18 cellular contexts compared by ENCODE assay signal in genomic region chr10:12509794-12510100, GRCh38.
DNase-seq lines count a peak whose midpoint lies in the region; ATAC-seq and TF ChIP-seq lines count a peak whose summit lies in the region.
"Had no signal": no experiment of that assay in that cellular context is flagged by ENCODE, and none has a peak within 500 bp of the region (broad histone marks: within the 10 kb centered on the region; RNA-seq: fewer than 3 reads in every experiment).

No MANE protein-coding gene starts in this region.

- peak; percentile 37 for ATAC-seq in activated CD8-positive, alpha-beta T cell treated with anti-CD3 and anti-CD28 coated beads for 36 hours
- no peak for ATAC-seq in activated CD8-positive, alpha-beta T cell treated with anti-CD3 and anti-CD28 coated beads, Interleukin-2, amount 10 ng/mL, durations not matched to agents 7 days and 5 days
- no peak for ATAC-seq in CD8-positive, alpha-beta T cell
- no peak for ATAC-seq in naive thymus-derived CD4-positive, alpha-beta T cell
- ATAC-seq: K562 had no signal

- TF ChIP-seq CTCF in activated CD8-positive, alpha-beta T cell treated with anti-CD3 and anti-CD28 coated beads for 36 hours (IDR thresholded peaks at IDR 0.05), result no peak
- no peak for TF ChIP-seq CTCF in CD8-positive, alpha-beta T cell (IDR thresholded peaks at IDR 0.05)
- no peak for TF ChIP-seq CTCF in colonic mucosa (IDR thresholded peaks at IDR 0.05)

- H3K4me3 Mint-ChIP-seq in activated CD8-positive, alpha-beta T cell treated with anti-CD3 and anti-CD28 coated beads for 36 hours, result no peak overlapping the region
- no peak overlapping the region for H3K4me3 Mint-ChIP-seq in activated CD8-positive, alpha-beta T cell treated with anti-CD3 and anti-CD28 coated beads, Interleukin-2, amount 10 ng/mL, durations not matched to agents 7 days and 5 days
- H3K4me3 Mint-ChIP-seq in CD8-positive, alpha-beta T cell, result no peak overlapping the region
- peak overlapping the region in 4 of 10 donors; percentile 21 to 47 (median 34) for H3K4me3 Mint-ChIP-seq in naive thymus-derived CD4-positive, alpha-beta T cell

- H3K27ac Mint-ChIP-seq in activated CD8-positive, alpha-beta T cell treated with anti-CD3 and anti-CD28 coated beads for 36 hours, result no peak overlapping the region
- no peak overlapping the region for H3K27ac Mint-ChIP-seq in activated CD8-positive, alpha-beta T cell treated with anti-CD3 and anti-CD28 coated beads, Interleukin-2, amount 10 ng/mL, durations not matched to agents 7 days and 5 days
- peak overlapping the region; percentile 27 for H3K27ac Mint-ChIP-seq in CD8-positive, alpha-beta T cell
- H3K27ac Mint-ChIP-seq in naive thymus-derived CD4-positive, alpha-beta T cell, result peak overlapping the region in 6 of 9 donors; percentile 8 to 74 (median 60)

- H3K27me3 Mint-ChIP-seq in activated CD8-positive, alpha-beta T cell treated with anti-CD3 and anti-CD28 coated beads for 36 hours, result no peaks in the 10 kb centered on the region
- H3K27me3 Mint-ChIP-seq in activated CD8-positive, alpha-beta T cell treated with anti-CD3 and anti-CD28 coated beads, Interleukin-2, amount 10 ng/mL, durations not matched to agents 7 days and 5 days (ENCODE audit: low read depth), result peaks cover 7% of the 10 kb centered on the region
- no peaks in the 10 kb centered on the region for H3K27me3 Mint-ChIP-seq in CD8-positive, alpha-beta T cell (ENCODE audit: low read depth)
- H3K27me3 Mint-ChIP-seq in naive thymus-derived CD4-positive, alpha-beta T cell, result no peaks in the 10 kb centered on the region

- no peaks in the 10 kb centered on the region for H3K9me3 Mint-ChIP-seq in activated CD8-positive, alpha-beta T cell treated with anti-CD3 and anti-CD28 coated beads for 36 hours
- no peaks in the 10 kb centered on the region for H3K9me3 Mint-ChIP-seq in activated CD8-positive, alpha-beta T cell treated with anti-CD3 and anti-CD28 coated beads, Interleukin-2, amount 10 ng/mL, durations not matched to agents 7 days and 5 days (ENCODE audit: insufficient read depth)
- no peaks in the 10 kb centered on the region for H3K9me3 Mint-ChIP-seq in CD8-positive, alpha-beta T cell
- no peaks in the 10 kb centered on the region for H3K9me3 Mint-ChIP-seq in naive thymus-derived CD4-positive, alpha-beta T cell

- H3K27me3 ChIP-seq in CD8-positive, alpha-beta T cell (ENCODE audit: insufficient read depth, low read length), result no peaks in the 10 kb centered on the region
- H3K27me3 ChIP-seq in colonic mucosa, result no peaks in the 10 kb centered on the region
- no peaks in the 10 kb centered on the region for H3K27me3 ChIP-seq in naive thymus-derived CD4-positive, alpha-beta T cell (ENCODE audit: control insufficient read depth in 2 of 2, insufficient read depth in 2 of 2, low read length in 2 of 2)
- H3K27me3 ChIP-seq: SJCRH30 had no signal

- H3K9ac ChIP-seq in colonic mucosa (ENCODE audit: low read depth in 2 of 2, low read length in 2 of 2), result no peak overlapping the region

- POLR2A ChIA-PET in activated CD8-positive, alpha-beta T cell treated with anti-CD3 and anti-CD28 coated beads for 36 hours (lab: Charles Lee), result no interaction called here
- POLR2A ChIA-PET in activated CD8-positive, alpha-beta T cell treated with anti-CD3 and anti-CD28 coated beads, Interleukin-2, amount 10 ng/mL, durations not matched to agents 7 days and 5 days (lab: Charles Lee), result no interaction called here
- POLR2A ChIA-PET in CD8-positive, alpha-beta T cell (lab: Charles Lee), result no interaction called here
- POLR2A ChIA-PET in naive thymus-derived CD4-positive, alpha-beta T cell (lab: Charles Lee), result no interaction called here

- no peak overlapping the region for H3K27ac ChIP-seq in CD8-positive, alpha-beta T cell (ENCODE audit: low read depth, low read length)
- H3K27ac ChIP-seq in colonic mucosa, result no peak overlapping the region
- H3K27ac ChIP-seq in naive thymus-derived CD4-positive, alpha-beta T cell (ENCODE audit: low read depth, low read length), result no peak overlapping the region
- H3K27ac ChIP-seq: SJCRH30 had no signal

- no peak overlapping the region for H3K4me3 ChIP-seq in CD8-positive, alpha-beta T cell (ENCODE audit: low read depth, low read length)
- H3K4me3 ChIP-seq in colonic mucosa, result no peak overlapping the region
- H3K4me3 ChIP-seq in naive thymus-derived CD4-positive, alpha-beta T cell (ENCODE audit: low read length), result no peak overlapping the region
- H3K4me3 ChIP-seq: K562, SJCRH30 had no signal

- peaks cover 34% of the 10 kb centered on the region for H3K4me1 ChIP-seq in CD8-positive, alpha-beta T cell (ENCODE audit: insufficient read depth, low read length)
- H3K4me1 ChIP-seq in colonic mucosa, result no peaks in the 10 kb centered on the region
- peaks cover 0 to 34% of the 10 kb centered on the region in 2 donors for H3K4me1 ChIP-seq in naive thymus-derived CD4-positive, alpha-beta T cell (ENCODE audit: control insufficient read depth in 2 of 2, insufficient read depth in 2 of 2, low read length in 2 of 2)
- H3K4me1 ChIP-seq: SJCRH30 had no signal

- no peaks in the 10 kb centered on the region for H3K9me3 ChIP-seq in CD8-positive, alpha-beta T cell (ENCODE audit: low read length)
- no peaks in the 10 kb centered on the region for H3K9me3 ChIP-seq in colonic mucosa
- H3K9me3 ChIP-seq in naive thymus-derived CD4-positive, alpha-beta T cell (ENCODE audit: control insufficient read depth in 2 of 3, low read length in 3 of 3), result no peaks in the 10 kb centered on the region
- H3K9me3 ChIP-seq: SJCRH30 had no signal

- peaks cover 6% of the 10 kb centered on the region for H3K36me3 Mint-ChIP-seq in activated CD8-positive, alpha-beta T cell treated with anti-CD3 and anti-CD28 coated beads for 36 hours (ENCODE audit: low read depth)
- H3K36me3 Mint-ChIP-seq in activated CD8-positive, alpha-beta T cell treated with anti-CD3 and anti-CD28 coated beads, Interleukin-2, amount 10 ng/mL, durations not matched to agents 7 days and 5 days (ENCODE audit: low read depth), result no peaks in the 10 kb centered on the region
- H3K36me3 Mint-ChIP-seq in CD8-positive, alpha-beta T cell, result no peaks in the 10 kb centered on the region
- H3K36me3 Mint-ChIP-seq in naive thymus-derived CD4-positive, alpha-beta T cell, result peaks cover 0 to 18% (median 0%) of the 10 kb centered on the region in 5 donors

- intact Hi-C loops in activated CD8-positive, alpha-beta T cell treated with anti-CD3 and anti-CD28 coated beads for 36 hours (cut with micrococcal nuclease), result no loop called here
- intact Hi-C loops in CD8-positive, alpha-beta T cell (cut with DNase I, micrococcal nuclease), result no loop called here
- intact Hi-C loops in colonic mucosa (cut with DNase I), result no loop called here
- intact Hi-C loops in naive thymus-derived CD4-positive, alpha-beta T cell (cut with micrococcal nuclease), result loop anchor here in 1 of 2 donors (5.0 kb wide), 1 partner anchor 148 kb away; no protein-coding TSS in a partner anchor

- no peaks in the 10 kb centered on the region for H3K36me3 ChIP-seq in CD8-positive, alpha-beta T cell (ENCODE audit: insufficient read depth, low read length)
- H3K36me3 ChIP-seq in colonic mucosa, result no peaks in the 10 kb centered on the region
- H3K36me3 ChIP-seq in naive thymus-derived CD4-positive, alpha-beta T cell (ENCODE audit: control insufficient read depth in 2 of 3, insufficient read depth in 3 of 3, low read length in 3 of 3), result no peaks in the 10 kb centered on the region
- H3K36me3 ChIP-seq: SJCRH30 had no signal

- peaks cover 48% of the 10 kb centered on the region for H3K4me1 Mint-ChIP-seq in activated CD8-positive, alpha-beta T cell treated with anti-CD3 and anti-CD28 coated beads for 36 hours (ENCODE audit: low read depth)
- peaks cover 44% of the 10 kb centered on the region for H3K4me1 Mint-ChIP-seq in activated CD8-positive, alpha-beta T cell treated with anti-CD3 and anti-CD28 coated beads, Interleukin-2, amount 10 ng/mL, durations not matched to agents 7 days and 5 days (ENCODE audit: low read depth)
- peaks cover 71% of the 10 kb centered on the region for H3K4me1 Mint-ChIP-seq in CD8-positive, alpha-beta T cell (ENCODE audit: low read depth)
- H3K4me1 Mint-ChIP-seq in naive thymus-derived CD4-positive, alpha-beta T cell, result peaks cover 37 to 81% (median 60%) of the 10 kb centered on the region in 7 donors

- no peak for DNase-seq in activated CD8-positive, alpha-beta T cell treated with anti-CD3 and anti-CD28 coated beads for 36 hours
- no peak for DNase-seq in activated CD8-positive, alpha-beta T cell treated with anti-CD3 and anti-CD28 coated beads, Interleukin-2, amount 10 ng/mL, durations not matched to agents 7 days and 5 days
- no peak for DNase-seq in CD8-positive, alpha-beta T cell
- DNase-seq in colonic mucosa (peak; percentile 6), H4 (ENCODE audit: low spot score) (no peak), OCI-M2 (lab: John Stamatoyannopoulos, UW; ENCODE audit: unreplicated experiment) (no peak), GF-D8 (lab: John Stamatoyannopoulos, UW) (no peak)
- DNase-seq in naive thymus-derived CD4-positive, alpha-beta T cell, result no peak
- DNase-seq: EL; H7; NCI-H1417 treated with DMSO at 0.1 percent for 48 hours; NCI-H1930; NCI-H446 treated with DMSO at 0.1 percent for 48 hours; NK-92 treated with Interleukin-12 subunit alpha and Interleukin-12 subunit beta, amount 100 ng/mL, for 24 hours; OCI-M1; RPMI8226; SJCRH30 had no signal

- CTCF ChIA-PET in activated CD8-positive, alpha-beta T cell treated with anti-CD3 and anti-CD28 coated beads for 36 hours (lab: Charles Lee), result interaction anchor here (1.3 kb wide), 1 partner anchor 245 kb away, joined by 3 read pairs; no protein-coding TSS in a partner anchor
- CTCF ChIA-PET in activated CD8-positive, alpha-beta T cell treated with anti-CD3 and anti-CD28 coated beads, Interleukin-2, amount 10 ng/mL, durations not matched to agents 7 days and 5 days (lab: Charles Lee), result no interaction called here
- CTCF ChIA-PET in CD8-positive, alpha-beta T cell (lab: Charles Lee), result no interaction called here
- CTCF ChIA-PET in naive thymus-derived CD4-positive, alpha-beta T cell (lab: Charles Lee), result no interaction called here

Comparison
In these comparisons a context has a peak if more than half of its experiments do, and no peak if none do; other contexts are left out.
1. H3K27ac Mint-ChIP-seq: peak in CD8-positive, alpha-beta T cell (single experiment) and naive thymus-derived CD4-positive, alpha-beta T cell (6 of 9); none in activated CD8-positive, alpha-beta T cell treated with anti-CD3 and anti-CD28 coated beads for 36 hours (single experiment) and activated CD8-positive, alpha-beta T cell treated with anti-CD3 and anti-CD28 coated beads, Interleukin-2, amount 10 ng/mL, durations not matched to agents 7 days and 5 days (single experiment).